In genomic region chr9:89329917-89330316, GRCh38 we compare ENCODE assay signal across 33 cellular contexts.
"Had no signal": no experiment of that assay in that cellular context is flagged by ENCODE, and none has a peak within 500 bp of the region (broad histone marks: within the 10 kb centered on the region; RNA-seq: fewer than 3 reads in every experiment).

No MANE protein-coding gene starts in this region.

- H3K4me1 Mint-ChIP-seq: activated B cell treated with CpG ODN at 0.5 μM for 24 hours; activated T-helper 17 cell treated with anti-CD3 and anti-CD28 coated beads, Interleukin-2, amount 50 U/mL, for 72 hours had no signal

- H3K27me3 Mint-ChIP-seq: activated B cell treated with CpG ODN at 0.5 μM for 24 hours; activated CD4-positive, alpha-beta memory T cell treated with anti-CD3 and anti-CD28 coated beads for 36 hours; activated CD4-positive, alpha-beta T cell treated with anti-CD3 and anti-CD28 coated beads, Interleukin-2, amount 10 ng/mL, durations not matched to agents 24 days and 14 days; activated CD8-positive, alpha-beta T cell treated with anti-CD3 and anti-CD28 coated beads for 36 hours; activated T-cell treated with anti-CD3 and anti-CD28 coated beads, Interleukin-2, amount 50 U/mL, for 24 hours; activated T-helper 17 cell treated with anti-CD3 and anti-CD28 coated beads, Interleukin-2, amount 50 U/mL, for 72 hours had no signal

- H3K27me3 ChIP-seq: adrenal gland, body of pancreas, brain microvascular endothelial cell, breast epithelium had no signal

- H3K4me3 Mint-ChIP-seq: activated B cell treated with CpG ODN at 0.5 μM for 24 hours; activated CD4-positive, alpha-beta memory T cell treated with anti-CD3 and anti-CD28 coated beads for 36 hours; activated CD4-positive, alpha-beta T cell treated with anti-CD3 and anti-CD28 coated beads, Interleukin-2, amount 10 ng/mL, durations not matched to agents 24 days and 14 days; activated CD8-positive, alpha-beta T cell treated with anti-CD3 and anti-CD28 coated beads for 36 hours; activated naive CD4-positive, alpha-beta T cell treated with anti-CD3 and anti-CD28 coated beads for 36 hours; activated T-cell treated with anti-CD3 and anti-CD28 coated beads, Interleukin-2, amount 50 U/mL, for 24 hours; activated T-helper 1 cell treated with anti-CD3 and anti-CD28 coated beads, Interleukin-12 subunit alpha, Interleukin-12 subunit beta, Interleukin-2, Interleukin-4 antibody, amounts not matched to agents 30 ng/mL and 10 ng/mL and 1 ng/mL, durations not matched to agents 14 hours and 24 hours and 36 hours; activated T-helper 17 cell treated with anti-CD3 and anti-CD28 coated beads, Interleukin-2, amount 50 U/mL, for 72 hours; T-helper 1 cell treated with Interleukin-12 subunit alpha and Interleukin-12 subunit beta and Interleukin-4 antibody, amounts not matched to agents 30 μg/mL and 1 μg/mL, for 36 hours; T-helper 2 cell treated with Interferon-gamma antibody and Interleukin-4, amounts not matched to agents 5 μg/mL and 100 μg/mL, for 36 hours had no signal

- H3K9me3 Mint-ChIP-seq: activated B cell treated with CpG ODN at 0.5 μM for 24 hours; activated CD4-positive, alpha-beta memory T cell treated with anti-CD3 and anti-CD28 coated beads for 36 hours; activated CD4-positive, alpha-beta T cell treated with anti-CD3 and anti-CD28 coated beads, Interleukin-2, amount 10 ng/mL, durations not matched to agents 24 days and 14 days; activated CD8-positive, alpha-beta T cell treated with anti-CD3 and anti-CD28 coated beads for 36 hours; activated naive CD4-positive, alpha-beta T cell treated with anti-CD3 and anti-CD28 coated beads for 36 hours; activated naive CD4-positive, alpha-beta T cell treated with anti-CD3 and anti-CD28 coated beads, Interleukin-2, amount 50 U/mL, for 72 hours; activated T-cell treated with anti-CD3 and anti-CD28 coated beads, Interleukin-2, amount 50 U/mL, for 24 hours; activated T-helper 1 cell treated with anti-CD3 and anti-CD28 coated beads, Interleukin-12 subunit alpha, Interleukin-12 subunit beta, Interleukin-2, Interleukin-4 antibody, amounts not matched to agents 30 ng/mL and 10 ng/mL and 1 ng/mL, durations not matched to agents 14 hours and 24 hours and 36 hours; activated T-helper 17 cell treated with anti-CD3 and anti-CD28 coated beads, Interleukin-2, amount 50 U/mL, for 72 hours; T-helper 1 cell treated with Interleukin-12 subunit alpha and Interleukin-12 subunit beta and Interleukin-4 antibody, amounts not matched to agents 30 μg/mL and 1 μg/mL, for 36 hours; T-helper 2 cell treated with Interferon-gamma antibody and Interleukin-4, amounts not matched to agents 5 μg/mL and 100 μg/mL, for 36 hours had no signal

- H3K4me3 ChIP-seq: adrenal gland, body of pancreas, breast epithelium had no signal

- H3K9me3 ChIP-seq: adrenal gland, body of pancreas, breast epithelium had no signal

- H3K4me1 ChIP-seq: breast epithelium had no signal

- H3K27ac ChIP-seq: adrenal gland, body of pancreas, brain microvascular endothelial cell, breast epithelium, VCaP had no signal

- DNase-seq: activated B cell treated with CpG ODN at 0.5 μM for 24 hours; activated CD4-positive, alpha-beta memory T cell treated with anti-CD3 and anti-CD28 coated beads for 36 hours; activated CD4-positive, alpha-beta T cell treated with anti-CD3 and anti-CD28 coated beads for 4 hours; activated CD4-positive, alpha-beta T cell treated with anti-CD3 and anti-CD28 coated beads, Interleukin-2, amount 10 ng/mL, durations not matched to agents 24 days and 14 days; activated CD4-positive, alpha-beta T cell treated with anti-CD3 and anti-CD28 coated beads, Interleukin-2, amount 50 U/mL, for 1 hour; activated CD4-positive, alpha-beta T cell treated with anti-CD3 and anti-CD28 coated beads, Interleukin-2, amount 50 U/mL, for 4 hours; activated CD4-positive, CD25-positive, alpha-beta regulatory T cell treated with anti-CD3 and anti-CD28 coated beads, Interleukin-2, amount 50 U/mL, for 72 hours; activated CD8-positive, alpha-beta memory T cell treated with anti-CD3 and anti-CD28 coated beads, Interleukin-2, amount 50 U/mL, for 4 hours; activated CD8-positive, alpha-beta T cell treated with anti-CD3 and anti-CD28 coated beads for 36 hours; activated effector memory CD4-positive, alpha-beta T cell treated with anti-CD3 and anti-CD28 coated beads, Interleukin-2, amount 50 U/mL, for 16 hours; activated gamma-delta T cell treated with Interleukin-2 at 50 U/mL for 16 hours; activated naive CD4-positive, alpha-beta T cell; activated naive CD4-positive, alpha-beta T cell treated with anti-CD3 and anti-CD28 coated beads for 36 hours; activated naive CD4-positive, alpha-beta T cell treated with anti-CD3 and anti-CD28 coated beads, Interleukin-2, amount 50 U/mL, for 16 hours; activated T-cell treated with anti-CD3 and anti-CD28 coated beads for 4 hours; activated T-cell treated with anti-CD3 and anti-CD28 coated beads, Interleukin-2, amount 50 U/mL, for 24 hours; activated T-cell treated with anti-CD3 and anti-CD28 coated beads, Interleukin-2, amount 50 U/mL, for 48 hours; adrenal gland; amniotic stem cell; aorta; body of pancreas; brain microvascular endothelial cell; central memory CD4-positive, alpha-beta T cell; T-helper 1 cell; T-helper 2 cell; T-helper 9 cell had no signal

- ATAC-seq: activated CD8-positive, alpha-beta T cell treated with anti-CD3 and anti-CD28 coated beads for 36 hours; activated naive CD4-positive, alpha-beta T cell treated with anti-CD3 and anti-CD28 coated beads, Interleukin-2, amount 50 U/mL, for 72 hours; activated T-helper 17 cell treated with anti-CD3 and anti-CD28 coated beads, Interleukin-2, amount 50 U/mL, for 72 hours; body of pancreas had no signal

- H3K27ac Mint-ChIP-seq: activated B cell treated with CpG ODN at 0.5 μM for 24 hours; activated CD4-positive, alpha-beta memory T cell treated with anti-CD3 and anti-CD28 coated beads for 36 hours; activated CD4-positive, alpha-beta T cell treated with anti-CD3 and anti-CD28 coated beads, Interleukin-2, amount 10 ng/mL, durations not matched to agents 24 days and 14 days; activated CD8-positive, alpha-beta T cell treated with anti-CD3 and anti-CD28 coated beads for 36 hours; activated naive CD4-positive, alpha-beta T cell treated with anti-CD3 and anti-CD28 coated beads for 36 hours; activated naive CD4-positive, alpha-beta T cell treated with anti-CD3 and anti-CD28 coated beads, Interleukin-2, amount 50 U/mL, for 72 hours; activated T-cell treated with anti-CD3 and anti-CD28 coated beads, Interleukin-2, amount 50 U/mL, for 24 hours; activated T-helper 1 cell treated with anti-CD3 and anti-CD28 coated beads, Interleukin-12 subunit alpha, Interleukin-12 subunit beta, Interleukin-2, Interleukin-4 antibody, amounts not matched to agents 30 ng/mL and 10 ng/mL and 1 ng/mL, durations not matched to agents 14 hours and 24 hours and 36 hours; activated T-helper 17 cell treated with anti-CD3 and anti-CD28 coated beads, Interleukin-2, amount 50 U/mL, for 72 hours; T-helper 1 cell treated with Interleukin-12 subunit alpha and Interleukin-12 subunit beta and Interleukin-4 antibody, amounts not matched to agents 30 μg/mL and 1 μg/mL, for 36 hours; T-helper 2 cell treated with Interferon-gamma antibody and Interleukin-4, amounts not matched to agents 5 μg/mL and 100 μg/mL, for 36 hours had no signal
